Comparison of ENCODE assay signal across 1 cellular context in the genomic region with DNA sequence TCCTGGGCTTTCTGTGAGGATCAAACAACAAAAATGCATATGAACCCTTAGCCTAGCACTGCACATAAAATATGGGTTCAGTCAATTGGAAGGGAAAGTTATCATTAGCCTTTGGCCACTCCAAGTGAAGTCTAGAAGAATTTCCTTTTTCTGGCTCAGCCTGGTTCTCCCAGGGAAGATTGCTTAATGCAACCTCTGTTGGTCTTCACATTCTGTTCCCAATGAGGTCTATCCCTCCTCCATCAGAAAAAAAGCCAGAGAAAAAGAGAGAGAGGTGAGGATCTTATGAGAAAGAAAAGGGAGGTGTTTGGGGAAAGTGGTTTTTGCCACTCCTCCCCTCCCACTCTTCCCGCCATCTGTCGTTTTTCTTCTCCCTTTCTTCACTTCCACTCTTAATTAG.
TF ChIP-seq lines count a peak whose summit lies in the region.

No MANE protein-coding gene starts in this region.

TF ChIP-seq in GM23338, 12 proteins besides CTCF, POLR2A, EP300 and RAD21:
- TF ChIP-seq ZNF462 (CRISPR knock-in tag; IDR thresholded peaks at IDR 0.05) (no peak), EZH2phosphoT487 (IDR thresholded peaks at IDR 0.05; ENCODE audit: unreplicated experiment) (no peak), ZNF331 (CRISPR knock-in tag; IDR thresholded peaks at IDR 0.05; ENCODE audit: low read depth) (no peak), ZNF114 (CRISPR knock-in tag; IDR thresholded peaks at IDR 0.05) (no peak)
